1 cellular context compared by ENCODE assay signal in genomic region chr1:245247791-245248789, GRCh38.
TF ChIP-seq lines count a peak whose summit lies in the region.

No MANE protein-coding gene starts in this region.

TF ChIP-seq in GM23338, 12 proteins besides CTCF, POLR2A, EP300 and RAD21 (continued from another document):
- TF ChIP-seq REST (IDR thresholded peaks at IDR 0.05; ENCODE audit: unreplicated experiment) (no peak), STAT1 (IDR thresholded peaks at IDR 0.05; ENCODE audit: unreplicated experiment) (no peak), ETS1 (IDR thresholded peaks at IDR 0.05) (no peak), ZNF331 (CRISPR knock-in tag; IDR thresholded peaks at IDR 0.05; ENCODE audit: low read depth) (no peak), JUNB (IDR thresholded peaks at IDR 0.05; ENCODE audit: unreplicated experiment) (no peak), CREB1 (CRISPR knock-in tag; IDR thresholded peaks at IDR 0.05; ENCODE audit: low read depth) (no peak)
TF ChIP-seq in GM23338: peak in this region for 0.
